8 cellular contexts compared by ENCODE assay signal in the genomic region with DNA sequence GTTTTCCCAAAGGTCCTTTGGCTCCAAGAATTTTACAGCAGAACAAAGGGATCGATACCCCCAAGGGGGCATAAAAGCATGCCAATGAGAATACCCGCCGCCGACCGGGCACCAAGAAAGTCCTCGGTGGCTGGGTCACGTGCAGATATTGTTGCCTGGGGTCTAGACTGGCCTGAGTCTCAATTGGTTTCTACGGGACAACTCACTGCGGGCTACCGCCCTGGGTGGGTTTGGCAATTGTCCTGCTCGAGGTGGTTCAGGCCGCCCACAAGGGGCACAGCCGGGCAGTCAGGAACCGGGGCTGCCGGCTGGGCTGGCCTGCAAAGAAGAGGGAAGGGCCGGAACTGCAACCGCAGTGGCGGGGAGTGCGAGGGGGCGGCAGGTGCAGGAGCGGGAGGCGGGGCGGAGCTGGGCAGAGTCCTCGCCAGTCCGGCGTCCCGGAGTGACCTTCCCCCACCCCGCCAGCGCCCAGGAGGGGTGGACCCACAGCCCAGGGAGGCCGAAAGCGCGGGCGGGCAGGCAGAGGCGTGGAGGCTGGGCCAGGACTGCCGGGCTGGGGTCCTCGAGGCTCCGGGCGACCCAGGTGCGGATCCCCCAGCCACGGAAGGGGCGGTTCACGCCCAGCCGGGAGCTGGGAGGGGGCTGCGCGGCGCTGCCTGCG. TPM values are rescaled to one million over a fixed set of nuclear protein-coding genes. Genes with fewer than 3 reads are reported as not detected.
DNase-seq lines count a peak whose midpoint lies in the region; ATAC-seq and TF ChIP-seq lines count a peak whose summit lies in the region.

No MANE protein-coding gene starts in this region.

- no peaks in the 10 kb centered on the region for H3F3A ChIP-seq in SU-DHL-6 (ENCODE audit: insufficient read depth)

- H3K9ac ChIP-seq in KMS-11: peak overlapping the region; percentile 36; the same call in 1 of the 2 replicates
- H3K9ac ChIP-seq in SU-DHL-6 (ENCODE audit: low read length): peak overlapping the region; percentile 59

- H3K4me3 ChIP-seq in KMS-11 (IDR thresholded peaks at IDR 0.05; ENCODE audit: insufficient read depth, low read depth, low read length) (peak overlapping the region; percentile 24), SU-DHL-6 (ENCODE audit: insufficient read depth, low read length, poor library complexity, severe bottlenecking) (peak overlapping the region; percentile 72)

- H4K20me1 ChIP-seq in KMS-11 (ENCODE audit: insufficient read depth): no peaks in the 10 kb centered on the region
- H4K20me1 ChIP-seq in SU-DHL-6 (ENCODE audit: low read depth, low read length): no peaks in the 10 kb centered on the region

- ATAC-seq in GM21825 (IDR thresholded peaks at IDR 0.05; ENCODE audit: unreplicated experiment) (peak; percentile 35), left colon (peak; percentile 59)

- TF ChIP-seq CTCF in KMS-11 (conservative IDR thresholded peaks at IDR 0.05; ENCODE audit: low read depth, low read length) (no peak), SU-DHL-6 (IDR thresholded peaks at IDR 0.05; ENCODE audit: insufficient read depth, low read length, poor library complexity, severe bottlenecking) (no peak)

- no peaks in the 10 kb centered on the region for H3K9me3 ChIP-seq in SU-DHL-6 (ENCODE audit: insufficient read depth, low read length)

- H3K27ac ChIP-seq in KMS-11 (no peak overlapping the region), SU-DHL-6 (ENCODE audit: low read depth, low read length) (no peak overlapping the region)

- H3K36me3 ChIP-seq in KMS-11 (ENCODE audit: insufficient read depth) (no peaks in the 10 kb centered on the region), SU-DHL-6 (ENCODE audit: low read length) (no peaks in the 10 kb centered on the region)

- peak; percentile 24 for DNase-seq in SIG-M5 treated with dmso at 0.1 percent for 504 hours (lab: John Stamatoyannopoulos, UW; ENCODE audit: unreplicated experiment)
- DNase-seq in SIG-M5 (lab: John Stamatoyannopoulos, UW): no peak
- DNase-seq in cerebellar cortex (ENCODE audit: low spot score): peak; percentile 36
- peak; percentile 94 to 96 for DNase-seq in left colon
- DNase-seq in stimulated activated CD8-positive, alpha-beta memory T cell treated with anti-CD3 and anti-CD28 coated beads, Interleukin-4, amount 100 ng/mL, for 48 hours: peak; percentile 48

- H3K27me3 ChIP-seq in KMS-11 (ENCODE audit: insufficient read depth, low read depth) (peaks cover 7% of the 10 kb centered on the region; the same call in 1 of the 2 replicates), SU-DHL-6 (ENCODE audit: low read length) (no peaks in the 10 kb centered on the region)

- H3K4me1 ChIP-seq in KMS-11 (ENCODE audit: low read depth, poor library complexity, severe bottlenecking): peaks cover 9% of the 10 kb centered on the region

- H3K79me2 ChIP-seq in KMS-11 (ENCODE audit: insufficient read depth, low read depth) (no peaks in the 10 kb centered on the region), SU-DHL-6 (ENCODE audit: insufficient read depth, low read length) (no peaks in the 10 kb centered on the region)

- H2AFZ ChIP-seq in KMS-11 (ENCODE audit: low read depth) (peak overlapping the region; percentile 87), SU-DHL-6 (ENCODE audit: low read depth, low read length, severe bottlenecking) (peak overlapping the region; percentile 85)

- H3K4me2 ChIP-seq in KMS-11 (peak overlapping the region; percentile 61), SU-DHL-6 (ENCODE audit: low read depth, low read length, poor library complexity, severe bottlenecking) (peak overlapping the region; percentile 58)

- no peaks in the 10 kb centered on the region for H3K9me2 ChIP-seq in SU-DHL-6 (replicated peaks; ENCODE audit: insufficient read depth, low read length)

- intact Hi-C loops in left colon (cut with DNase I, micrococcal nuclease): no loop called here

RNA-seq across cellular contexts. Expression of a gene that starts 0.9 kb away (rescaled TPM):
- total RNA-seq in left colon: 100 to 1,000 TPM; 697 to 795 TPM
